Comparison of ENCODE assay signal across 1 cellular context in the genomic region with DNA sequence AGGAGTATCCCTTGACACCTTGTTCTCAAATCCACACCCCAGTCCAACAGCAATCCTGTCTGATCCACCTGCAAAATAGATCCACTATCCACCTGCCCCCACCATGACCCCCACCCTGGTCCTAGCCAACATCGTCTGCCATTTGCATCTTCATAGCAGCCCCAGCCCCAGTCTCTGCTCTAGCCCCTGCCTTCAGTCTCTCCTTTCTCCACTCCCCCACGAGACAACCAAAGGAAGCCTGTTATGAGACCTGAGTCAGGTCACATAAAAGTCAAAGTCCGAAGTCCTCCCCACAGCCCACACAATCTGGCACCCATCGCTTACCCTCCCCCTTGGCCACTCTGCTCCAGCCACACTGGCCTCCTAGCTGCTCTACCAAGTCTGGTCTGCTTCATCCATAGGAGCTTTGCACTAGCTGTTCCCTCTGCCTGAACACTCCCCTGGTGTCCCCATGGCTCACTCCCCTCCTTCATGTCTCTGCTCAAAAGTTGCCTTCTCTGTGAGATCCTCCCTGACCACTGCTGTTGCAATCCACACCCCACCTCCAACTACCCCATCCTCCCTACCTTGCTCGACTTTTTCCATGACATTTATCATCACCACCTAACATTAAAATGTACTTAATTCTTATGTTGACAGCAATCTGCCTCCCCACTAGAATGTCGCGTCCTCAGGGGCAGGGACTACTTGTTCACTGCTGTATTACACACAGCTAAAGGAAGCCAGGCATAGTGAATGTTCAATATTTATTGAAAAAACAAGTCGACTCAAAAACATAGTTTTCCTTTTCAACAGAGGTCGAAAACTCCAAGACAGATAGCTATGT.
TF ChIP-seq lines count a peak whose summit lies in the region.

No MANE protein-coding gene starts in this region.

TF ChIP-seq in HepG2, 621 proteins besides CTCF, POLR2A, EP300 and RAD21 (continued from another document and continues in another):
- TF ChIP-seq, protein P1, sequence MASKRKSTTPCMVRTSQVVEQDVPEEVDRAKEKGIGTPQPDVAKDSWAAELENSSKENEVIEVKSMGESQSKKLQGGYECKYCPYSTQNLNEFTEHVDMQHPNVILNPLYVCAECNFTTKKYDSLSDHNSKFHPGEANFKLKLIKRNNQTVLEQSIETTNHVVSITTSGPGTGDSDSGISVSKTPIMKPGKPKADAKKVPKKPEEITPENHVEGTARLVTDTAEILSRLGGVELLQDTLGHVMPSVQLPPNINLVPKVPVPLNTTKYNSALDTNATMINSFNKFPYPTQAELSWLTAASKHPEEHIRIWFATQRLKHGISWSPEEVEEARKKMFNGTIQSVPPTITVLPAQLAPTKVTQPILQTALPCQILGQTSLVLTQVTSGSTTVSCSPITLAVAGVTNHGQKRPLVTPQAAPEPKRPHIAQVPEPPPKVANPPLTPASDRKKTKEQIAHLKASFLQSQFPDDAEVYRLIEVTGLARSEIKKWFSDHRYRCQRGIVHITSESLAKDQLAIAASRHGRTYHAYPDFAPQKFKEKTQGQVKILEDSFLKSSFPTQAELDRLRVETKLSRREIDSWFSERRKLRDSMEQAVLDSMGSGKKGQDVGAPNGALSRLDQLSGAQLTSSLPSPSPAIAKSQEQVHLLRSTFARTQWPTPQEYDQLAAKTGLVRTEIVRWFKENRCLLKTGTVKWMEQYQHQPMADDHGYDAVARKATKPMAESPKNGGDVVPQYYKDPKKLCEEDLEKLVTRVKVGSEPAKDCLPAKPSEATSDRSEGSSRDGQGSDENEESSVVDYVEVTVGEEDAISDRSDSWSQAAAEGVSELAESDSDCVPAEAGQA (IDR thresholded peaks at IDR 0.05; ENCODE audit: low read depth) = no peak
- TF ChIP-seq, protein P1 (CRISPR knock-in tag; IDR thresholded peaks at IDR 0.05; ENCODE audit: borderline replicate concordance) = no peak
- peak; percentile 49; the same call in 1 of the 2 replicates for TF ChIP-seq KDM5A (IDR thresholded peaks at IDR 0.05; ENCODE audit: borderline replicate concordance, low read length)
- no peak for TF ChIP-seq MLX (CRISPR knock-in tag; IDR thresholded peaks at IDR 0.05)
- TF ChIP-seq ZZZ3 (CRISPR knock-in tag; IDR thresholded peaks at IDR 0.05; ENCODE audit: borderline replicate concordance) = no peak
- no peak for TF ChIP-seq ZNF75D (CRISPR knock-in tag; IDR thresholded peaks at IDR 0.05; ENCODE audit: borderline replicate concordance)
- TF ChIP-seq ZSCAN20 (CRISPR knock-in tag; IDR thresholded peaks at IDR 0.05; ENCODE audit: borderline replicate concordance) = no peak
- TF ChIP-seq, protein P2, sequence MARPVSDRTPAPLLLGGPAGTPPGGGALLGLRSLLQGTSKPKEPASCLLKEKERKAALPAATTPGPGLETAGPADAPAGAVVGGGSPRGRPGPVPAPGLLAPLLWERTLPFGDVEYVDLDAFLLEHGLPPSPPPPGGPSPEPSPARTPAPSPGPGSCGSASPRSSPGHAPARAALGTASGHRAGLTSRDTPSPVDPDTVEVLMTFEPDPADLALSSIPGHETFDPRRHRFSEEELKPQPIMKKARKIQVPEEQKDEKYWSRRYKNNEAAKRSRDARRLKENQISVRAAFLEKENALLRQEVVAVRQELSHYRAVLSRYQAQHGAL (CRISPR knock-in tag; IDR thresholded peaks at IDR 0.05; ENCODE audit: not compliant biosample characterization) = no peak
- no peak for TF ChIP-seq ZNF367 (CRISPR knock-in tag; IDR thresholded peaks at IDR 0.05; ENCODE audit: borderline replicate concordance)
- TF ChIP-seq, protein P3, sequence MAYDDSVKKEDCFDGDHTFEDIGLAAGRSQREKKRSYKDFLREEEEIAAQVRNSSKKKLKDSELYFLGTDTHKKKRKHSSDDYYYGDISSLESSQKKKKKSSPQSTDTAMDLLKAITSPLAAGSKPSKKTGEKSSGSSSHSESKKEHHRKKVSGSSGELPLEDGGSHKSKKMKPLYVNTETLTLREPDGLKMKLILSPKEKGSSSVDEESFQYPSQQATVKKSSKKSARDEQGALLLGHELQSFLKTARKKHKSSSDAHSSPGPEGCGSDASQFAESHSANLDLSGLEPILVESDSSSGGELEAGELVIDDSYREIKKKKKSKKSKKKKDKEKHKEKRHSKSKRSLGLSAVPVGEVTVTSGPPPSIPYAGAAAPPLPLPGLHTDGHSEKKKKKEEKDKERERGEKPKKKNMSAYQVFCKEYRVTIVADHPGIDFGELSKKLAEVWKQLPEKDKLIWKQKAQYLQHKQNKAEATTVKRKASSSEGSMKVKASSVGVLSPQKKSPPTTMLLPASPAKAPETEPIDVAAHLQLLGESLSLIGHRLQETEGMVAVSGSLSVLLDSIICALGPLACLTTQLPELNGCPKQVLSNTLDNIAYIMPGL (CRISPR knock-in tag; IDR thresholded peaks at IDR 0.05; ENCODE audit: borderline replicate concordance in 1 of 2, low read depth in 1 of 2) = no peak
- no peak for TF ChIP-seq ZNF260 (CRISPR knock-in tag; IDR thresholded peaks at IDR 0.05; ENCODE audit: borderline replicate concordance, low read depth)
- TF ChIP-seq, protein P4, sequence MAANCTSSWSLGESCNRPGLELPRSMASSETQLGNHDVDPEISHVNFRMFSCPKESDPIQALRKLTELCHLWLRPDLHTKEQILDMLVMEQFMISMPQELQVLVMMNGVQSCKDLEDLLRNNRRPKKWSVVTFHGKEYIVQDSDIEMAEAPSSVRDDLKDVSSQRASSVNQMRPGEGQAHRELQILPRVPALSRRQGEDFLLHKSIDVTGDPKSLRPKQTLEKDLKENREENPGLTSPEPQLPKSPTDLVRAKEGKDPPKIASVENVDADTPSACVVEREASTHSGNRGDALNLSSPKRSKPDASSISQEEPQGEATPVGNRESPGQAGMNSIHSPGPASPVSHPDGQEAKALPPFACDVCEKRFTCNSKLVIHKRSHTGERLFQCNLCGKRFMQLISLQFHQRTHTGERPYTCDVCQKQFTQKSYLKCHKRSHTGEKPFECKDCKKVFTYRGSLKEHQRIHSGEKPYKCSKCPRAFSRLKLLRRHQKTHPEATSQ (CRISPR knock-in tag; IDR thresholded peaks at IDR 0.05; ENCODE audit: borderline replicate concordance) = no peak
- TF ChIP-seq ZNF709 (CRISPR knock-in tag; IDR thresholded peaks at IDR 0.05) = no peak
- TF ChIP-seq REXO4 (CRISPR knock-in tag; IDR thresholded peaks at IDR 0.05; ENCODE audit: borderline replicate concordance) = no peak
- no peak; the same call in 1 of the 2 replicates for TF ChIP-seq ZBTB38 (CRISPR knock-in tag; IDR thresholded peaks at IDR 0.05)
- TF ChIP-seq, protein P5, sequence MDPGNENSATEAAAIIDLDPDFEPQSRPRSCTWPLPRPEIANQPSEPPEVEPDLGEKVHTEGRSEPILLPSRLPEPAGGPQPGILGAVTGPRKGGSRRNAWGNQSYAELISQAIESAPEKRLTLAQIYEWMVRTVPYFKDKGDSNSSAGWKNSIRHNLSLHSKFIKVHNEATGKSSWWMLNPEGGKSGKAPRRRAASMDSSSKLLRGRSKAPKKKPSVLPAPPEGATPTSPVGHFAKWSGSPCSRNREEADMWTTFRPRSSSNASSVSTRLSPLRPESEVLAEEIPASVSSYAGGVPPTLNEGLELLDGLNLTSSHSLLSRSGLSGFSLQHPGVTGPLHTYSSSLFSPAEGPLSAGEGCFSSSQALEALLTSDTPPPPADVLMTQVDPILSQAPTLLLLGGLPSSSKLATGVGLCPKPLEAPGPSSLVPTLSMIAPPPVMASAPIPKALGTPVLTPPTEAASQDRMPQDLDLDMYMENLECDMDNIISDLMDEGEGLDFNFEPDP (CRISPR knock-in tag; conservative IDR thresholded peaks at IDR 0.05) = no peak
- TF ChIP-seq, protein P6, sequence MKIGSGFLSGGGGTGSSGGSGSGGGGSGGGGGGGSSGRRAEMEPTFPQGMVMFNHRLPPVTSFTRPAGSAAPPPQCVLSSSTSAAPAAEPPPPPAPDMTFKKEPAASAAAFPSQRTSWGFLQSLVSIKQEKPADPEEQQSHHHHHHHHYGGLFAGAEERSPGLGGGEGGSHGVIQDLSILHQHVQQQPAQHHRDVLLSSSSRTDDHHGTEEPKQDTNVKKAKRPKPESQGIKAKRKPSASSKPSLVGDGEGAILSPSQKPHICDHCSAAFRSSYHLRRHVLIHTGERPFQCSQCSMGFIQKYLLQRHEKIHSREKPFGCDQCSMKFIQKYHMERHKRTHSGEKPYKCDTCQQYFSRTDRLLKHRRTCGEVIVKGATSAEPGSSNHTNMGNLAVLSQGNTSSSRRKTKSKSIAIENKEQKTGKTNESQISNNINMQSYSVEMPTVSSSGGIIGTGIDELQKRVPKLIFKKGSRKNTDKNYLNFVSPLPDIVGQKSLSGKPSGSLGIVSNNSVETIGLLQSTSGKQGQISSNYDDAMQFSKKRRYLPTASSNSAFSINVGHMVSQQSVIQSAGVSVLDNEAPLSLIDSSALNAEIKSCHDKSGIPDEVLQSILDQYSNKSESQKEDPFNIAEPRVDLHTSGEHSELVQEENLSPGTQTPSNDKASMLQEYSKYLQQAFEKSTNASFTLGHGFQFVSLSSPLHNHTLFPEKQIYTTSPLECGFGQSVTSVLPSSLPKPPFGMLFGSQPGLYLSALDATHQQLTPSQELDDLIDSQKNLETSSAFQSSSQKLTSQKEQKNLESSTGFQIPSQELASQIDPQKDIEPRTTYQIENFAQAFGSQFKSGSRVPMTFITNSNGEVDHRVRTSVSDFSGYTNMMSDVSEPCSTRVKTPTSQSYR (CRISPR knock-in tag; IDR thresholded peaks at IDR 0.05; ENCODE audit: borderline replicate concordance) = peak; percentile 88
- no peak for TF ChIP-seq MTA3 (CRISPR knock-in tag; IDR thresholded peaks at IDR 0.05)
- no peak for TF ChIP-seq SP2 (CRISPR knock-in tag; IDR thresholded peaks at IDR 0.05)
- TF ChIP-seq, protein P7, sequence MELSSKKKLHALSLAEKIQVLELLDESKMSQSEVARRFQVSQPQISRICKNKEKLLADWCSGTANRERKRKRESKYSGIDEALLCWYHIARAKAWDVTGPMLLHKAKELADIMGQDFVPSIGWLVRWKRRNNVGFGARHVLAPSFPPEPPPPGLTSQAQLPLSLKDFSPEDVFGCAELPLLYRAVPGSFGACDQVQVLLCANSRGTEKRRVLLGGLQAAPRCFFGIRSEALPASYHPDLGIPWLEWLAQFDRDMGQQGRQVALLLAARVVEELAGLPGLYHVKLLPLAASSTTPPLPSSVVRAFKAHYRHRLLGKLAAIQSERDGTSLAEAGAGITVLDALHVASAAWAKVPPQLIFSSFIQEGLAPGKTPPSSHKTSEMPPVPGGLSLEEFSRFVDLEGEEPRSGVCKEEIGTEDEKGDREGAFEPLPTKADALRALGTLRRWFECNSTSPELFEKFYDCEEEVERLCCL (CRISPR knock-in tag; IDR thresholded peaks at IDR 0.05; ENCODE audit: borderline replicate concordance) = no peak
- no peak for TF ChIP-seq MTF1 (CRISPR knock-in tag; IDR thresholded peaks at IDR 0.05)
- TF ChIP-seq FUBP1 (CRISPR knock-in tag; IDR thresholded peaks at IDR 0.05; ENCODE audit: borderline replicate concordance) = no peak
- TF ChIP-seq, protein P8, sequence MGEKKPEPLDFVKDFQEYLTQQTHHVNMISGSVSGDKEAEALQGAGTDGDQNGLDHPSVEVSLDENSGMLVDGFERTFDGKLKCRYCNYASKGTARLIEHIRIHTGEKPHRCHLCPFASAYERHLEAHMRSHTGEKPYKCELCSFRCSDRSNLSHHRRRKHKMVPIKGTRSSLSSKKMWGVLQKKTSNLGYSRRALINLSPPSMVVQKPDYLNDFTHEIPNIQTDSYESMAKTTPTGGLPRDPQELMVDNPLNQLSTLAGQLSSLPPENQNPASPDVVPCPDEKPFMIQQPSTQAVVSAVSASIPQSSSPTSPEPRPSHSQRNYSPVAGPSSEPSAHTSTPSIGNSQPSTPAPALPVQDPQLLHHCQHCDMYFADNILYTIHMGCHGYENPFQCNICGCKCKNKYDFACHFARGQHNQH (CRISPR knock-in tag; IDR thresholded peaks at IDR 0.05) = peak; percentile 64; the same call in 1 of the 2 replicates
- TF ChIP-seq ZNF124 (CRISPR knock-in tag; IDR thresholded peaks at IDR 0.05) = no peak
- no peak for TF ChIP-seq ZNF354B (CRISPR knock-in tag; IDR thresholded peaks at IDR 0.05)
- no peak for TF ChIP-seq ISX (CRISPR knock-in tag; conservative IDR thresholded peaks at IDR 0.05)
- no peak for TF ChIP-seq TP53 (CRISPR knock-in tag; conservative IDR thresholded peaks at IDR 0.05)
- no peak for TF ChIP-seq RNF2 (conservative IDR thresholded peaks at IDR 0.05; ENCODE audit: low read depth)
- no peak for TF ChIP-seq GTF3A (CRISPR knock-in tag; conservative IDR thresholded peaks at IDR 0.05)
